10 cellular contexts compared by ENCODE assay signal in the genomic region with DNA sequence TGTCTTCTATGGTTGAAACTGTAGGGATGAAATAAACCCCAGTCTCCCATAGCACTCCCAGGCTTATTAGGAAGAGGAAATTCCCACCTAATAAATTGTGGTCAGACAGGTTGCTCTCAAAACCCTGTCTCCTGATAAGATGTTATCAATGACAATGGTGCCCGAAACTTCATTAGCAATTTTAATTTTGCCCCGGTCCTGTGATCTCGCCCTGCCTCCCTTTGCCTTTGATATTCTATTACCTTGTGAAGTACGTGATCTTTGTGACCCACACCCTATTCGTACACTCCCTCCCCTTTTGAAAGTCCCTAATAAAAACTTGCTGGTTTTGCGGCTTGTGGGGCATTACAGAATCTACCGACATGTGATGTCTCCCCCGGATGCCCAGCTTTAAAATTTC. TPM values are rescaled to one million over a fixed set of nuclear protein-coding genes. Genes with fewer than 3 reads are reported as not detected.
DNase-seq lines count a peak whose midpoint lies in the region; ATAC-seq, FAIRE-seq and TF ChIP-seq lines count a peak whose summit lies in the region.
"Not testable (repeated sequence)": the region's sequence is repeated elsewhere in the genome, so short reads cannot be mapped to it uniquely, and the experiment has no call there.
"Had no signal": no experiment of that assay in that cellular context is flagged by ENCODE, and none has a peak within 500 bp of the region (broad histone marks: within the 10 kb centered on the region; RNA-seq: fewer than 3 reads in every experiment).

No MANE protein-coding gene starts in this region.

- not testable (repeated sequence) for TF ChIP-seq RAD21 in HepG2 (CRISPR knock-in tag; IDR thresholded peaks at IDR 0.05)

- CTCF ChIA-PET in WTC11 (lab: Charles Lee) = interaction anchor here (0.6 to 1.9 kb wide), 2 partner anchors 11 to 105 kb away, joined by 3 to 7 read pairs; partner anchors contain the start of genes CHMP4A and CIDEB
- CTCF ChIA-PET in HepG2 (lab: Yijun Ruan, JAX; ENCODE audit: low intra/inter-chr PET ratio, low total read pairs) = not testable (repeated sequence)

- peaks cover 8 to 15% of the 10 kb centered on the region in 2 experiments for H3K9me3 Mint-ChIP-seq in H9
- peaks cover 29% of the 10 kb centered on the region for H3K9me3 Mint-ChIP-seq in WTC11
- peaks cover 32% of the 10 kb centered on the region for H3K9me3 Mint-ChIP-seq in endodermal cell

- no CpG with 5 or more reads among the region's 8 CpGs for WGBS in H9 (ENCODE audit: extremely low coverage, insufficient read length, low lambda C conversion rate)
- WGBS in endodermal cell (ENCODE audit: insufficient coverage in 1 of 2, insufficient read length in 1 of 2), 2 experiments = 66 to 69% methylated on average over 8 of the region's 8 CpGs
- WGBS in HepG2 (ENCODE audit: low lambda C conversion rate) = 97% methylated on average over 8 of the region's 8 CpGs

- FAIRE-seq in HepG2 (lab: Jason Lieb, UNC) = not testable (repeated sequence)

- peak overlapping the region; percentile 26 for H3K4me2 ChIP-seq in H9 (ENCODE audit: insufficient read depth, insufficient read length, low read length)
- not testable (repeated sequence) for H3K4me2 ChIP-seq in HepG2 (ENCODE audit: low read depth, low read length)

- H2BK5ac ChIP-seq in H9 (ENCODE audit: insufficient read length, low read length) = not testable (repeated sequence)

- H3K23ac ChIP-seq in H9 (ENCODE audit: insufficient read length, low read depth, low read length) = not testable (repeated sequence)

- intact Hi-C loops in HepG2 (cut with micrococcal nuclease; ENCODE audit: unreplicated experiment) = not testable (repeated sequence)

- H4K5ac ChIP-seq in H9 (ENCODE audit: insufficient read length, low read depth, low read length) = not testable (repeated sequence)

- TF ChIP-seq POLR2A in HepG2 (IDR thresholded peaks at IDR 0.05; ENCODE audit: insufficient read depth in 1 of 2, low read depth in 2 of 2, low read length in 2 of 2) = not testable (repeated sequence)

- H3K23me2 ChIP-seq in H9 (ENCODE audit: insufficient read length, low read depth, low read length, poor library complexity, severe bottlenecking) = not testable (repeated sequence)

- not testable (repeated sequence) for H3T11ph ChIP-seq in H9 (ENCODE audit: low read length)

- H2BK15ac ChIP-seq in H9 (ENCODE audit: low read depth, low read length) = not testable (repeated sequence)

- not testable (repeated sequence) for H3K14ac ChIP-seq in H9 (ENCODE audit: insufficient read depth, low read length)

- H3K4me3 ChIP-seq in endodermal cell (ENCODE audit: low read length); HepG2 (replicated peaks in 1 of 3; ENCODE audit: insufficient read depth in 1 of 3, low read depth in 2 of 3, low read length in 3 of 3): not testable (repeated sequence)
- H3K4me3 ChIP-seq in iPS-18a (ENCODE audit: low read length) = peak overlapping the region; percentile 37

- H3K36me3 Mint-ChIP-seq in H9 (ENCODE audit: insufficient read depth in 1 of 3, low read depth in 3 of 3) (peaks cover 51 to 80% (median 77%) of the 10 kb centered on the region in 3 experiments), WTC11 (peaks cover 77% of the 10 kb centered on the region), endodermal cell (ENCODE audit: low read depth) (peaks cover 76% of the 10 kb centered on the region)

- H2BK120ac ChIP-seq in H9 (ENCODE audit: low read depth, low read length, poor library complexity, severe bottlenecking) = not testable (repeated sequence)

- H3K4me1 Mint-ChIP-seq in H9 (peaks cover 29 to 38% of the 10 kb centered on the region in 2 experiments), WTC11 (peaks cover 20% of the 10 kb centered on the region)
- not testable (repeated sequence) for H3K4me1 Mint-ChIP-seq in endodermal cell

- not testable (repeated sequence) for BruUV-seq in HepG2 (replicated peaks; lab: Mats Ljungman, UMichigan)

- TF ChIP-seq CTCF in H9 (conservative IDR thresholded peaks at IDR 0.05); WTC11 (IDR thresholded peaks at IDR 0.05); endodermal cell (conservative IDR thresholded peaks at IDR 0.05); HepG2 (CRISPR knock-in tag; IDR thresholded peaks at IDR 0.05): not testable (repeated sequence)

- H3K4me1 ChIP-seq in H9 (ENCODE audit: insufficient read depth, low read length); endodermal cell (ENCODE audit: control insufficient read depth, insufficient read depth, low read length); iPS-18a (ENCODE audit: control insufficient read depth, low read depth, low read length): not testable (repeated sequence)
- H3K4me1 ChIP-seq in HepG2 (ENCODE audit: insufficient read depth, low read length) = peaks cover 18% of the 10 kb centered on the region

- H3K9ac ChIP-seq in H9 (ENCODE audit: extremely low read depth, insufficient read length, low read length); endodermal cell (ENCODE audit: extremely low read depth, low read length, poor library complexity, severe bottlenecking); HepG2 (ENCODE audit: insufficient read depth, low read depth, low read length): not testable (repeated sequence)
- H3K9ac ChIP-seq in iPS-18a (ENCODE audit: low read length) = peak overlapping the region; percentile 9

- not testable (repeated sequence) for H3K79me1 ChIP-seq in H9 (ENCODE audit: insufficient read depth, low read depth, low read length, poor library complexity, severe bottlenecking)

- not testable (repeated sequence) for H2BK20ac ChIP-seq in H9 (ENCODE audit: low read depth, low read length, poor library complexity, severe bottlenecking)

- H4K91ac ChIP-seq in H9 (ENCODE audit: insufficient read length, low read depth, low read length) = not testable (repeated sequence)

- not testable (repeated sequence) for TF ChIP-seq EP300 in HepG2 (IDR thresholded peaks at IDR 0.05; ENCODE audit: low read depth in 2 of 2, low read length in 2 of 2); HepG2 (CRISPR knock-in tag; IDR thresholded peaks at IDR 0.05; ENCODE audit: borderline replicate concordance)

- H2AK5ac ChIP-seq in H9 (ENCODE audit: insufficient read length, low read length) = not testable (repeated sequence)

- H3K79me2 ChIP-seq in H9 (ENCODE audit: insufficient read depth, low read length); HepG2 (ENCODE audit: insufficient read depth, low read length): not testable (repeated sequence)

- H3K27ac ChIP-seq in H9 (ENCODE audit: insufficient read length, low read depth, low read length) = peak overlapping the region; percentile 89
- not testable (repeated sequence) for H3K27ac ChIP-seq in endodermal cell (ENCODE audit: low read depth, low read length); HepG2 (ENCODE audit: extremely low read length, insufficient read depth, low read length)
- peak overlapping the region; percentile 67 for H3K27ac ChIP-seq in iPS-18a (ENCODE audit: low read length)

- H3K27me3 Mint-ChIP-seq in H9 (ENCODE audit: low read depth); WTC11 (ENCODE audit: low read depth); endodermal cell (ENCODE audit: insufficient read depth): not testable (repeated sequence)

- not testable (repeated sequence) for H3K56ac ChIP-seq in H9 (ENCODE audit: insufficient read length, low read depth, low read length)

- not testable (repeated sequence) for H4K20me1 ChIP-seq in H9 (ENCODE audit: control insufficient read depth, insufficient read depth, insufficient read length); HepG2 (ENCODE audit: insufficient read depth, low read length)

- H2BK12ac ChIP-seq in H9 (ENCODE audit: insufficient read length, low read depth, low read length) = not testable (repeated sequence)

- POLR2A ChIA-PET in WTC11 (lab: Charles Lee) = interaction anchor here (1.6 kb wide), 1 partner anchor 69 kb away, joined by 6 read pairs; the partner anchor contains the start of gene RABGGTA
- POLR2A ChIA-PET in HepG2 (lab: Yijun Ruan, JAX) = interaction anchor here (1.2 to 2.9 kb wide), 6 partner anchors 10 to 88 kb away, joined by 3 to 23 read pairs (median 5); partner anchors contain the start of genes CHMP4A, DCAF11, IPO4 and MDP1

- H2AFZ ChIP-seq in H9 (ENCODE audit: low read length); HepG2 (ENCODE audit: low read length): not testable (repeated sequence)

- peak overlapping the region; percentile 94 to 98 (median 95) for H3K27ac Mint-ChIP-seq in H9
- H3K27ac Mint-ChIP-seq in WTC11 = peak overlapping the region; percentile 97
- not testable (repeated sequence) for H3K27ac Mint-ChIP-seq in endodermal cell

- not testable (repeated sequence) for H3K27me3 ChIP-seq in H9 (ENCODE audit: insufficient read depth, low read length); endodermal cell (ENCODE audit: control insufficient read depth, insufficient read depth, low read length, poor library complexity, severe bottlenecking); iPS-18a (ENCODE audit: control insufficient read depth, insufficient read depth, low read length); HepG2 (ENCODE audit: control insufficient read depth in 1 of 2, insufficient read depth in 2 of 2, low read length in 2 of 2)

- in situ Hi-C loops in HepG2 (cut with HindIII; ENCODE audit: extremely low pct_ligation_motif_present, low pct_unique_long_range_greater_than_20kb) = not testable (repeated sequence)

- peak; percentile 52 for DNase-seq in H9
- DNase-seq in WTC11 (ENCODE audit: low spot score); HepG2 (ENCODE audit: low spot score): not testable (repeated sequence)
- peak; percentile 58 for DNase-seq in endodermal cell

- H3K4ac ChIP-seq in H9 (ENCODE audit: low read depth, low read length) = not testable (repeated sequence)

- not testable (repeated sequence) for H4K8ac ChIP-seq in H9 (replicated peaks; ENCODE audit: insufficient read length, low read depth, low read length)

- not testable (repeated sequence) for H3K18ac ChIP-seq in H9 (ENCODE audit: insufficient read length, low read depth, low read length)

- H3K36me3 ChIP-seq in endodermal cell (ENCODE audit: control insufficient read depth, insufficient read depth, low read length) = peaks cover 53% of the 10 kb centered on the region
- H3K36me3 ChIP-seq in iPS-18a (ENCODE audit: control insufficient read depth, low read depth, low read length) = peaks cover 24% of the 10 kb centered on the region
- peaks cover 22 to 28% of the 10 kb centered on the region in 2 experiments; a peak in 4 of 5 replicates for H3K36me3 ChIP-seq in HepG2 (replicated peaks in 1 of 2; ENCODE audit: control insufficient read depth in 1 of 2, insufficient read depth in 2 of 2, low read length in 2 of 2)

- H3K4me3 Mint-ChIP-seq in H9 = peak overlapping the region; percentile 28 to 52
- peak overlapping the region; percentile 16 for H3K4me3 Mint-ChIP-seq in WTC11
- H3K4me3 Mint-ChIP-seq in endodermal cell = not testable (repeated sequence)

- H3K9me3 ChIP-seq in H9 (ENCODE audit: control insufficient read depth, low read depth, low read length); iPS-18a (ENCODE audit: control insufficient read depth, low read depth, low read length); HepG2 (ENCODE audit: low read length): not testable (repeated sequence)
- H3K9me3 ChIP-seq in endodermal cell (ENCODE audit: control insufficient read depth, low read length) = peaks cover 23% of the 10 kb centered on the region

- ATAC-seq in WTC11, HepG2: not testable (repeated sequence)

RNA-seq across cellular contexts. Expression of gene TSSK4, which starts 3.0 kb away (rescaled TPM):
- total RNA-seq in H9 (2021) (not detected in 2 replicates), WTC11 (2021) (0.13 to 0.16 TPM in 2 of 3 replicates, not detected in the other), endodermal cell (under 1 TPM; 0.38 to 0.51 TPM), HepG2 (2016; rRNA removed; fragmentation: Illumina TruSeq; extraction: Trizol) (0.44 TPM in 1 of 2 replicates, not detected in the other)
- polyA plus RNA-seq in endodermal cell (2013, experiment 1 of 2) = not detected
- not detected for polyA plus RNA-seq in endodermal cell (2013, experiment 2 of 2)
- total RNA-seq in HepG2 (2016; cell fraction: cytosol; rRNA removed; fragmentation: Illumina TruSeq; extraction: Trizol; ENCODE audit: low read depth) = not detected in 2 replicates
- total RNA-seq in HepG2 (2016; cell fraction: insoluble cytoplasmic fraction; rRNA removed; fragmentation: Illumina TruSeq; extraction: Trizol) = 0.19 TPM in 1 of 2 replicates, not detected in the other
- total RNA-seq in HepG2 (2016; cell fraction: membrane; rRNA removed; fragmentation: Illumina TruSeq; extraction: Trizol) = not detected in 2 replicates
- 0.78 TPM in 1 of 2 replicates, not detected in the other for total RNA-seq in HepG2 (2016; cell fraction: nucleus; rRNA removed; fragmentation: Illumina TruSeq; extraction: Trizol)
- polyA plus RNA-seq in HepG2 (2011; rRNA removed) = 0.08 and 0.14 TPM in 2 replicates
- polyA plus RNA-seq in HepG2 (2011; cell fraction: cytosol; rRNA removed) = 0.04 and 0.10 TPM in 2 replicates
- polyA plus RNA-seq in HepG2 (2011; cell fraction: nucleus; rRNA removed) = 1.0 and 1.1 TPM in 2 replicates
- 3.3 and 4.1 TPM in 2 replicates for polyA plus RNA-seq in HepG2 (2012)
- 0.21 TPM in 1 of 2 replicates, not detected in the other for polyA plus RNA-seq in HepG2 (2016; cell fraction: cytosol; fragmentation: Illumina TruSeq; extraction: Trizol; ENCODE audit: low read depth)
- polyA plus RNA-seq in HepG2 (2016; cell fraction: insoluble cytoplasmic fraction; fragmentation: Illumina TruSeq; extraction: Trizol; ENCODE audit: low read depth) = not detected in 2 replicates
- 0.26 TPM in 1 of 2 replicates, not detected in the other for polyA plus RNA-seq in HepG2 (2016; cell fraction: membrane; fragmentation: Illumina TruSeq; extraction: Trizol; ENCODE audit: low read depth)
- not detected in 2 replicates for polyA plus RNA-seq in HepG2 (2016; cell fraction: nucleus; fragmentation: Illumina TruSeq; extraction: Trizol; ENCODE audit: insufficient read depth, low read depth)
- 1.7 and 2.4 TPM in 2 replicates for polyA minus RNA-seq in HepG2 (2011; rRNA and poly(A)+ RNA removed; ENCODE audit: low replicate concordance)
- polyA minus RNA-seq in HepG2 (2011; cell fraction: cytosol; rRNA and poly(A)+ RNA removed) = not detected in 2 replicates
- polyA minus RNA-seq in HepG2 (2011; cell fraction: nucleus; rRNA and poly(A)+ RNA removed) = 3.2 and 5.0 TPM in 2 replicates
- total RNA-seq: A172, G401, GM12878, H4, HT-29 had no signal

RNA-seq across cellular contexts. Expression of gene TM9SF1, which starts 7.3 kb away (rescaled TPM):
- total RNA-seq in H9 (2021) = 31.6 and 31.8 TPM in 2 replicates
- total RNA-seq in WTC11 (2021) = 27.9 to 29.2 TPM (median 28.4 TPM) in 3 replicates
- total RNA-seq in endodermal cell = 10 to 100 TPM; 37.4 to 40.8 TPM
- 38.3 TPM for polyA plus RNA-seq in endodermal cell (2013, experiment 1 of 2)
- 34.4 TPM for polyA plus RNA-seq in endodermal cell (2013, experiment 2 of 2)
- total RNA-seq in HepG2 (2016; rRNA removed; fragmentation: Illumina TruSeq; extraction: Trizol) = 56.4 and 110 TPM in 2 replicates
- total RNA-seq in HepG2 (2016; cell fraction: cytosol; rRNA removed; fragmentation: Illumina TruSeq; extraction: Trizol; ENCODE audit: low read depth) = 19.9 and 23.1 TPM in 2 replicates
- 52.8 and 116 TPM in 2 replicates for total RNA-seq in HepG2 (2016; cell fraction: insoluble cytoplasmic fraction; rRNA removed; fragmentation: Illumina TruSeq; extraction: Trizol)
- total RNA-seq in HepG2 (2016; cell fraction: membrane; rRNA removed; fragmentation: Illumina TruSeq; extraction: Trizol) = 50.6 and 55.0 TPM in 2 replicates
- total RNA-seq in HepG2 (2016; cell fraction: nucleus; rRNA removed; fragmentation: Illumina TruSeq; extraction: Trizol) = 105 and 124 TPM in 2 replicates
- polyA plus RNA-seq in HepG2 (2011; rRNA removed) = 83.2 and 85.1 TPM in 2 replicates
- 99.8 and 110 TPM in 2 replicates for polyA plus RNA-seq in HepG2 (2011; cell fraction: cytosol; rRNA removed)
- 60.5 and 61.2 TPM in 2 replicates for polyA plus RNA-seq in HepG2 (2011; cell fraction: nucleus; rRNA removed)
- polyA plus RNA-seq in HepG2 (2012) = 37.9 and 82.6 TPM in 2 replicates
- 25.1 and 31.5 TPM in 2 replicates for polyA plus RNA-seq in HepG2 (2016; cell fraction: cytosol; fragmentation: Illumina TruSeq; extraction: Trizol; ENCODE audit: low read depth)
- polyA plus RNA-seq in HepG2 (2016; cell fraction: insoluble cytoplasmic fraction; fragmentation: Illumina TruSeq; extraction: Trizol; ENCODE audit: low read depth) = 44.2 and 50.2 TPM in 2 replicates
- 32.9 and 38.1 TPM in 2 replicates for polyA plus RNA-seq in HepG2 (2016; cell fraction: membrane; fragmentation: Illumina TruSeq; extraction: Trizol; ENCODE audit: low read depth)
- polyA plus RNA-seq in HepG2 (2016; cell fraction: nucleus; fragmentation: Illumina TruSeq; extraction: Trizol; ENCODE audit: insufficient read depth, low read depth) = 112 and 131 TPM in 2 replicates
- polyA minus RNA-seq in HepG2 (2011; rRNA and poly(A)+ RNA removed; ENCODE audit: low replicate concordance) = 117 and 251 TPM in 2 replicates
- 36.8 and 39.3 TPM in 2 replicates for polyA minus RNA-seq in HepG2 (2011; cell fraction: cytosol; rRNA and poly(A)+ RNA removed)
- 51.2 and 53.7 TPM in 2 replicates for polyA minus RNA-seq in HepG2 (2011; cell fraction: nucleus; rRNA and poly(A)+ RNA removed)

RNA-seq across cellular contexts. Expression of gene CHMP4A, which starts 10.8 kb away (rescaled TPM):
- 42.0 and 46.2 TPM in 2 replicates for total RNA-seq in H9 (2021)
- 32.7 to 38.5 TPM (median 36.5 TPM) in 3 replicates for total RNA-seq in WTC11 (2021)
- total RNA-seq in endodermal cell = 10 to 100 TPM; 38.8 to 44.3 TPM
- polyA plus RNA-seq in endodermal cell (2013, experiment 1 of 2) = 43.0 TPM
- 44.3 TPM for polyA plus RNA-seq in endodermal cell (2013, experiment 2 of 2)
- 113 and 140 TPM in 2 replicates for total RNA-seq in HepG2 (2016; rRNA removed; fragmentation: Illumina TruSeq; extraction: Trizol)
- 66.3 and 72.6 TPM in 2 replicates for total RNA-seq in HepG2 (2016; cell fraction: cytosol; rRNA removed; fragmentation: Illumina TruSeq; extraction: Trizol; ENCODE audit: low read depth)
- 120 and 148 TPM in 2 replicates for total RNA-seq in HepG2 (2016; cell fraction: insoluble cytoplasmic fraction; rRNA removed; fragmentation: Illumina TruSeq; extraction: Trizol)
- 67.1 and 67.8 TPM in 2 replicates for total RNA-seq in HepG2 (2016; cell fraction: membrane; rRNA removed; fragmentation: Illumina TruSeq; extraction: Trizol)
- 52.6 and 66.0 TPM in 2 replicates for total RNA-seq in HepG2 (2016; cell fraction: nucleus; rRNA removed; fragmentation: Illumina TruSeq; extraction: Trizol)
- polyA plus RNA-seq in HepG2 (2011; rRNA removed) = 80.8 and 83.6 TPM in 2 replicates
- 85.1 and 105 TPM in 2 replicates for polyA plus RNA-seq in HepG2 (2011; cell fraction: cytosol; rRNA removed)
- 42.1 and 63.9 TPM in 2 replicates for polyA plus RNA-seq in HepG2 (2011; cell fraction: nucleus; rRNA removed)
- 78.9 and 98.0 TPM in 2 replicates for polyA plus RNA-seq in HepG2 (2012)
- polyA plus RNA-seq in HepG2 (2016; cell fraction: cytosol; fragmentation: Illumina TruSeq; extraction: Trizol; ENCODE audit: low read depth) = 64.7 and 70.4 TPM in 2 replicates
- 255 and 256 TPM in 2 replicates for polyA plus RNA-seq in HepG2 (2016; cell fraction: insoluble cytoplasmic fraction; fragmentation: Illumina TruSeq; extraction: Trizol; ENCODE audit: low read depth)
- polyA plus RNA-seq in HepG2 (2016; cell fraction: membrane; fragmentation: Illumina TruSeq; extraction: Trizol; ENCODE audit: low read depth) = 60.9 and 64.0 TPM in 2 replicates
- 140 and 161 TPM in 2 replicates for polyA plus RNA-seq in HepG2 (2016; cell fraction: nucleus; fragmentation: Illumina TruSeq; extraction: Trizol; ENCODE audit: insufficient read depth, low read depth)
- polyA minus RNA-seq in HepG2 (2011; rRNA and poly(A)+ RNA removed; ENCODE audit: low replicate concordance) = 9.7 and 17.0 TPM in 2 replicates
- polyA minus RNA-seq in HepG2 (2011; cell fraction: cytosol; rRNA and poly(A)+ RNA removed) = 7.5 and 11.3 TPM in 2 replicates
- 30.8 and 42.8 TPM in 2 replicates for polyA minus RNA-seq in HepG2 (2011; cell fraction: nucleus; rRNA and poly(A)+ RNA removed)

RNA-seq across cellular contexts. Expression of gene MDP1, which starts 13.3 kb away (rescaled TPM):
- total RNA-seq in H9 (2021) (18.8 and 19.0 TPM in 2 replicates), WTC11 (2021) (12.6 to 18.4 TPM (median 16.9 TPM) in 3 replicates), endodermal cell (10 to 100 TPM; 21.0 to 25.0 TPM), HepG2 (2016; rRNA removed; fragmentation: Illumina TruSeq; extraction: Trizol) (48.7 and 66.0 TPM in 2 replicates)
- polyA plus RNA-seq in endodermal cell (2013, experiment 1 of 2) = 35.2 TPM
- 32.7 TPM for polyA plus RNA-seq in endodermal cell (2013, experiment 2 of 2)
- 27.9 and 34.0 TPM in 2 replicates for total RNA-seq in HepG2 (2016; cell fraction: cytosol; rRNA removed; fragmentation: Illumina TruSeq; extraction: Trizol; ENCODE audit: low read depth)
- 53.9 and 66.6 TPM in 2 replicates for total RNA-seq in HepG2 (2016; cell fraction: insoluble cytoplasmic fraction; rRNA removed; fragmentation: Illumina TruSeq; extraction: Trizol)
- total RNA-seq in HepG2 (2016; cell fraction: membrane; rRNA removed; fragmentation: Illumina TruSeq; extraction: Trizol) = 41.5 and 42.5 TPM in 2 replicates
- total RNA-seq in HepG2 (2016; cell fraction: nucleus; rRNA removed; fragmentation: Illumina TruSeq; extraction: Trizol) = 27.7 and 28.0 TPM in 2 replicates
- polyA plus RNA-seq in HepG2 (2011; rRNA removed) = 38.2 and 44.1 TPM in 2 replicates
- polyA plus RNA-seq in HepG2 (2011; cell fraction: cytosol; rRNA removed) = 35.9 and 43.6 TPM in 2 replicates
- 45.5 and 46.7 TPM in 2 replicates for polyA plus RNA-seq in HepG2 (2011; cell fraction: nucleus; rRNA removed)
- polyA plus RNA-seq in HepG2 (2012) = 24.5 and 30.3 TPM in 2 replicates
- polyA plus RNA-seq in HepG2 (2016; cell fraction: cytosol; fragmentation: Illumina TruSeq; extraction: Trizol; ENCODE audit: low read depth) = 24.6 and 32.2 TPM in 2 replicates
- 50.1 and 54.2 TPM in 2 replicates for polyA plus RNA-seq in HepG2 (2016; cell fraction: insoluble cytoplasmic fraction; fragmentation: Illumina TruSeq; extraction: Trizol; ENCODE audit: low read depth)
- polyA plus RNA-seq in HepG2 (2016; cell fraction: membrane; fragmentation: Illumina TruSeq; extraction: Trizol; ENCODE audit: low read depth) = 30.8 and 33.7 TPM in 2 replicates
- 41.8 and 50.7 TPM in 2 replicates for polyA plus RNA-seq in HepG2 (2016; cell fraction: nucleus; fragmentation: Illumina TruSeq; extraction: Trizol; ENCODE audit: insufficient read depth, low read depth)
- polyA minus RNA-seq in HepG2 (2011; rRNA and poly(A)+ RNA removed; ENCODE audit: low replicate concordance) = 10.6 and 24.5 TPM in 2 replicates
- 4.9 and 8.5 TPM in 2 replicates for polyA minus RNA-seq in HepG2 (2011; cell fraction: cytosol; rRNA and poly(A)+ RNA removed)
- polyA minus RNA-seq in HepG2 (2011; cell fraction: nucleus; rRNA and poly(A)+ RNA removed) = 19.6 and 23.2 TPM in 2 replicates

RNA-seq across cellular contexts. Expression of gene IPO4, which starts 13.9 kb away (rescaled TPM):
- total RNA-seq in H9 (2021) = 114 and 116 TPM in 2 replicates
- 87.6 to 128 TPM (median 91.2 TPM) in 3 replicates for total RNA-seq in WTC11 (2021)
- total RNA-seq in endodermal cell = 10 to 100 TPM; 56.3 to 67.4 TPM
- polyA plus RNA-seq in endodermal cell (2013, experiment 1 of 2) = 30.3 TPM
- polyA plus RNA-seq in endodermal cell (2013, experiment 2 of 2) = 28.8 TPM
- 149 and 179 TPM in 2 replicates for total RNA-seq in HepG2 (2016; rRNA removed; fragmentation: Illumina TruSeq; extraction: Trizol)
- 58.9 and 61.8 TPM in 2 replicates for total RNA-seq in HepG2 (2016; cell fraction: cytosol; rRNA removed; fragmentation: Illumina TruSeq; extraction: Trizol; ENCODE audit: low read depth)
- 119 and 190 TPM in 2 replicates for total RNA-seq in HepG2 (2016; cell fraction: insoluble cytoplasmic fraction; rRNA removed; fragmentation: Illumina TruSeq; extraction: Trizol)
- 54.8 and 63.8 TPM in 2 replicates for total RNA-seq in HepG2 (2016; cell fraction: membrane; rRNA removed; fragmentation: Illumina TruSeq; extraction: Trizol)
- total RNA-seq in HepG2 (2016; cell fraction: nucleus; rRNA removed; fragmentation: Illumina TruSeq; extraction: Trizol) = 147 and 162 TPM in 2 replicates
- polyA plus RNA-seq in HepG2 (2011; rRNA removed) = 37.4 and 39.0 TPM in 2 replicates
- polyA plus RNA-seq in HepG2 (2011; cell fraction: cytosol; rRNA removed) = 22.1 and 40.0 TPM in 2 replicates
- polyA plus RNA-seq in HepG2 (2011; cell fraction: nucleus; rRNA removed) = 186 and 239 TPM in 2 replicates
- polyA plus RNA-seq in HepG2 (2012) = 42.9 and 46.8 TPM in 2 replicates
- 17.6 and 17.8 TPM in 2 replicates for polyA plus RNA-seq in HepG2 (2016; cell fraction: cytosol; fragmentation: Illumina TruSeq; extraction: Trizol; ENCODE audit: low read depth)
- polyA plus RNA-seq in HepG2 (2016; cell fraction: insoluble cytoplasmic fraction; fragmentation: Illumina TruSeq; extraction: Trizol; ENCODE audit: low read depth) = 88.5 and 118 TPM in 2 replicates
- polyA plus RNA-seq in HepG2 (2016; cell fraction: membrane; fragmentation: Illumina TruSeq; extraction: Trizol; ENCODE audit: low read depth) = 32.2 and 38.2 TPM in 2 replicates
- 185 and 227 TPM in 2 replicates for polyA plus RNA-seq in HepG2 (2016; cell fraction: nucleus; fragmentation: Illumina TruSeq; extraction: Trizol; ENCODE audit: insufficient read depth, low read depth)
- polyA minus RNA-seq in HepG2 (2011; rRNA and poly(A)+ RNA removed; ENCODE audit: low replicate concordance) = 52.8 and 135 TPM in 2 replicates
- polyA minus RNA-seq in HepG2 (2011; cell fraction: cytosol; rRNA and poly(A)+ RNA removed) = 34.0 and 43.7 TPM in 2 replicates
- 176 and 190 TPM in 2 replicates for polyA minus RNA-seq in HepG2 (2011; cell fraction: nucleus; rRNA and poly(A)+ RNA removed)
